9 cellular contexts compared by ENCODE assay signal in genomic region chr3:45644063-45644462, GRCh38. TPM values are rescaled to one million over a fixed set of nuclear protein-coding genes. Genes with fewer than 3 reads are reported as not detected.
DNase-seq lines count a peak whose midpoint lies in the region; ATAC-seq and TF ChIP-seq lines count a peak whose summit lies in the region.
"Had no signal": no experiment of that assay in that cellular context is flagged by ENCODE, and none has a peak within 500 bp of the region (broad histone marks: within the 10 kb centered on the region; RNA-seq: fewer than 3 reads in every experiment).

No MANE protein-coding gene starts in this region.

- H3K4me1 ChIP-seq in skeletal muscle satellite cell (ENCODE audit: control insufficient read depth, insufficient read depth, low read length) (peaks cover 60% of the 10 kb centered on the region), mesendoderm (ENCODE audit: control insufficient read depth, low read depth, low read length) (no peaks in the 10 kb centered on the region)

- no peak overlapping the region for H2BK5ac ChIP-seq in mesendoderm (ENCODE audit: low read length)

- no CpG with 5 or more reads among the region's 4 CpGs for WGBS in mesendoderm (ENCODE audit: extremely low coverage, insufficient coverage, low lambda C conversion rate)

- TF ChIP-seq CTCF in WTC11 (IDR thresholded peaks at IDR 0.05) (no peak), fibroblast of the aortic adventitia (IDR thresholded peaks at IDR 0.05; ENCODE audit: insufficient read depth, low read length) (no peak), mesothelial cell of epicardium (IDR thresholded peaks at IDR 0.05; ENCODE audit: unreplicated experiment) (no peak)

- DNase-seq in H4 (ENCODE audit: low spot score) (peak; percentile 21), WTC11 (ENCODE audit: low spot score) (no peak), fibroblast of the aortic adventitia (ENCODE audit: low read depth) (peak; percentile 60), mesendoderm (no peak), mesothelial cell of epicardium (ENCODE audit: low spot score in 2 of 2, unreplicated experiment in 2 of 2) (no peak), DMS114 treated with DMSO at 0.1 percent for 48 hours (lab: John Stamatoyannopoulos, UW; ENCODE audit: unreplicated experiment) (no peak)
- no peak for DNase-seq in stimulated activated CD4-positive, alpha-beta T cell treated with anti-CD3 and anti-CD28 coated beads, Interleukin-4, amount 100 ng/mL, for 24 hours
- DNase-seq: DND-41 had no signal

- H3K9me3 Mint-ChIP-seq in WTC11 (peaks cover 11% of the 10 kb centered on the region), mesothelial cell of epicardium (peaks cover 12% of the 10 kb centered on the region)

- no peak overlapping the region for H2BK15ac ChIP-seq in mesendoderm (replicated peaks; ENCODE audit: low read depth)

- CTCF ChIA-PET in WTC11 (lab: Charles Lee) = interaction anchor here (0.6 to 2.8 kb wide), 6 partner anchors 10 to 136 kb away, joined by 3 to 29 read pairs (median 4); no protein-coding TSS in a partner anchor

- H3K27me3 ChIP-seq in skeletal muscle satellite cell (ENCODE audit: control insufficient read depth, insufficient read depth, low read length) (no peaks in the 10 kb centered on the region), mesendoderm (ENCODE audit: insufficient read depth, low read length, poor library complexity) (no peaks in the 10 kb centered on the region)

- H4K5ac ChIP-seq in mesendoderm (ENCODE audit: low read length) = no peak overlapping the region

- H3K56ac ChIP-seq in mesendoderm (ENCODE audit: low read length) = no peak overlapping the region

- no peak overlapping the region for H3K4me3 ChIP-seq in fibroblast of the aortic adventitia (ENCODE audit: low read depth, low read length)
- H3K4me3 ChIP-seq in skeletal muscle satellite cell (ENCODE audit: low read length) = peak overlapping the region; percentile 52
- H3K4me3 ChIP-seq in mesendoderm (ENCODE audit: low read length) = no peak overlapping the region

- no peak overlapping the region for H2BK120ac ChIP-seq in mesendoderm (ENCODE audit: low read depth, low read length)

- no peak overlapping the region for H2AK5ac ChIP-seq in mesendoderm (ENCODE audit: low read length)

- H3K27me3 Mint-ChIP-seq in WTC11 (ENCODE audit: low read depth) (no peaks in the 10 kb centered on the region), mesothelial cell of epicardium (ENCODE audit: low read depth) (no peaks in the 10 kb centered on the region)

- peak overlapping the region; percentile 72 for H3K4me2 ChIP-seq in skeletal muscle satellite cell (ENCODE audit: low read length)
- no peak overlapping the region for H3K4me2 ChIP-seq in mesendoderm (ENCODE audit: low read length)

- no peak for ATAC-seq in WTC11

- no peak overlapping the region for H3K4ac ChIP-seq in mesendoderm (ENCODE audit: low read depth, low read length)

- H3K36me3 Mint-ChIP-seq in WTC11 = peaks cover 7% of the 10 kb centered on the region
- H3K36me3 Mint-ChIP-seq in mesothelial cell of epicardium = peaks cover 17% of the 10 kb centered on the region

- H3K79me2 ChIP-seq in mesendoderm (ENCODE audit: control insufficient read depth, insufficient read depth, low read length) = peaks cover 2% of the 10 kb centered on the region

- POLR2A ChIA-PET in WTC11 (lab: Charles Lee) = no interaction called here

- peaks cover 14% of the 10 kb centered on the region for H3K36me3 ChIP-seq in skeletal muscle satellite cell (ENCODE audit: insufficient read depth, low read length)
- no peaks in the 10 kb centered on the region for H3K36me3 ChIP-seq in mesendoderm (ENCODE audit: control insufficient read depth, insufficient read depth, low read length)

- H3K9me3 ChIP-seq in skeletal muscle satellite cell (replicated peaks; ENCODE audit: low read length) = no peaks in the 10 kb centered on the region

- no peak overlapping the region for H3K27ac ChIP-seq in mesendoderm (ENCODE audit: low read depth, low read length)

- H3K9ac ChIP-seq in skeletal muscle satellite cell (ENCODE audit: low read depth, low read length) (peak overlapping the region; percentile 89), mesendoderm (ENCODE audit: low read length) (no peak overlapping the region)

- H3K18ac ChIP-seq in mesendoderm (ENCODE audit: low read length) = no peak overlapping the region

- H3K27ac Mint-ChIP-seq in WTC11 (peak overlapping the region; percentile 71; the same call in 1 of the 2 replicates), mesothelial cell of epicardium (no peak overlapping the region)

- no peak overlapping the region for H3K23ac ChIP-seq in mesendoderm (ENCODE audit: low read length)

- H3K79me1 ChIP-seq in mesendoderm (ENCODE audit: low read length) = peaks cover 4% of the 10 kb centered on the region

- H3K4me3 Mint-ChIP-seq in WTC11 (no peak overlapping the region), mesothelial cell of epicardium (no peak overlapping the region)

- no peak overlapping the region for H4K8ac ChIP-seq in mesendoderm (ENCODE audit: low read depth, low read length)

- peaks cover 48% of the 10 kb centered on the region for H3K4me1 Mint-ChIP-seq in WTC11
- peaks cover 25% of the 10 kb centered on the region for H3K4me1 Mint-ChIP-seq in mesothelial cell of epicardium

TF ChIP-seq in WTC11, 78 proteins besides CTCF, POLR2A, EP300 and RAD21:
- no peak for TF ChIP-seq NFYB (CRISPR knock-in tag; conservative IDR thresholded peaks at IDR 0.05; ENCODE audit: low read depth)
- TF ChIP-seq ERG (CRISPR knock-in tag; IDR thresholded peaks at IDR 0.05) = no peak
- no peak for TF ChIP-seq ETV6 (CRISPR knock-in tag; IDR thresholded peaks at IDR 0.05)
- TF ChIP-seq SMAD3 (CRISPR knock-in tag; IDR thresholded peaks at IDR 0.05; ENCODE audit: borderline replicate concordance) = no peak
TF ChIP-seq in WTC11: peak in this region for 0.

RNA-seq across cellular contexts. Expression of gene SACM1L, which starts 45.1 kb away (rescaled TPM):
- total RNA-seq in H4 (2014; rRNA removed; shearing (Covaris generic)) = 16.3 and 23.0 TPM in 2 replicates
- 79.0 to 80.3 TPM (median 79.6 TPM) in 3 replicates for total RNA-seq in WTC11 (2021)
- total RNA-seq in fibroblast of the aortic adventitia (ENCODE audit: low replicate concordance) = 18.5 and 30.7 TPM in 2 replicates
- 18.6 and 20.0 TPM in 2 replicates for total RNA-seq in skeletal muscle satellite cell (2012; rRNA removed)
- polyA plus RNA-seq in mesendoderm (2013, experiment 1 of 2) = 32.1 TPM
- 32.5 TPM for polyA plus RNA-seq in mesendoderm (2013, experiment 2 of 2)
- total RNA-seq in mesothelial cell of epicardium = 50.5 to 54.6 TPM (median 51.8 TPM) in 3 replicates

RNA-seq across cellular contexts. Expression of gene LIMD1, which starts 49.5 kb away (rescaled TPM):
- total RNA-seq in H4 (2014; rRNA removed; shearing (Covaris generic)) = 3.3 and 4.0 TPM in 2 replicates
- total RNA-seq in WTC11 (2021) = 35.6 to 41.7 TPM (median 36.5 TPM) in 3 replicates
- 10.6 and 18.8 TPM in 2 replicates for total RNA-seq in fibroblast of the aortic adventitia (ENCODE audit: low replicate concordance)
- total RNA-seq in skeletal muscle satellite cell (2012; rRNA removed) = 23.8 and 26.4 TPM in 2 replicates
- polyA plus RNA-seq in mesendoderm (2013, experiment 1 of 2) = 11.1 TPM
- polyA plus RNA-seq in mesendoderm (2013, experiment 2 of 2) = 11.8 TPM
- total RNA-seq in mesothelial cell of epicardium = 27.8 to 28.7 TPM (median 27.8 TPM) in 3 replicates

Comparison
In these comparisons a context has a peak if more than half of its experiments do, and no peak if none do; other contexts are left out.
1. DNase-seq: peak in H4 (single experiment) and fibroblast of the aortic adventitia (single experiment); none in WTC11 (single experiment), stimulated activated CD4-positive, alpha-beta T cell treated with anti-CD3 and anti-CD28 coated beads, Interleukin-4, amount 100 ng/mL, for 24 hours (single experiment), mesendoderm (single experiment), mesothelial cell of epicardium (0 of 2) and DMS114 treated with DMSO at 0.1 percent for 48 hours (single experiment).